In genomic region chr5:180133551-180133950, GRCh38 we compare ENCODE assay signal across 26 cellular contexts.
"Had no signal": no experiment of that assay in that cellular context is flagged by ENCODE, and none has a peak within 500 bp of the region (broad histone marks: within the 10 kb centered on the region; RNA-seq: fewer than 3 reads in every experiment).

No MANE protein-coding gene starts in this region.

- H3K4me3 Mint-ChIP-seq: activated CD4-positive, alpha-beta T cell treated with anti-CD3 and anti-CD28 coated beads, Interleukin-2, amount 10 ng/mL, durations not matched to agents 24 days and 14 days; activated CD8-positive, alpha-beta T cell treated with anti-CD3 and anti-CD28 coated beads for 36 hours; activated naive CD4-positive, alpha-beta T cell treated with anti-CD3 and anti-CD28 coated beads for 36 hours; activated T-cell treated with anti-CD3 and anti-CD28 coated beads, Interleukin-2, amount 50 U/mL, for 4 hours; activated T-helper 1 cell treated with anti-CD3 and anti-CD28 coated beads, Interleukin-12 subunit alpha, Interleukin-12 subunit beta, Interleukin-2, Interleukin-4 antibody, amounts not matched to agents 30 ng/mL and 10 ng/mL and 1 ng/mL, durations not matched to agents 14 hours and 24 hours and 36 hours had no signal

- H3K4me3 ChIP-seq: adrenal gland, body of pancreas, MG63, Peyer's patch had no signal

- DNase-seq: activated CD4-positive, alpha-beta T cell treated with anti-CD3 and anti-CD28 coated beads, Interleukin-2, amount 10 ng/mL, durations not matched to agents 24 days and 14 days; activated CD4-positive, alpha-beta T cell treated with anti-CD3 and anti-CD28 coated beads, Interleukin-2, amount 50 U/mL, for 4 hours; activated CD8-positive, alpha-beta T cell treated with anti-CD3 and anti-CD28 coated beads for 36 hours; activated gamma-delta T cell treated with Interleukin-2 at 50 U/mL for 16 hours; activated naive CD4-positive, alpha-beta T cell treated with anti-CD3 and anti-CD28 coated beads for 36 hours; activated T-cell treated with anti-CD3 and anti-CD28 coated beads for 4 hours; activated T-cell treated with anti-CD3 and anti-CD28 coated beads, Interleukin-2, amount 50 U/mL, for 4 hours; body of pancreas; central memory CD4-positive, alpha-beta T cell; Karpas-422; MG63; NCI-H1048; NCI-H1105 treated with DMSO at 0.1 percent for 48 hours; NCI-H1436; NCI-H1694; NCI-H1930; NCI-H2081 treated with DMSO at 0.1 percent for 48 hours; NCI-H345; NCI-H524 treated with DMSO at 0.1 percent for 48 hours; RPMI8226; SHP77 treated with DMSO at 0.1 percent for 48 hours; T1000 had no signal

- H3K36me3 Mint-ChIP-seq: activated naive CD4-positive, alpha-beta T cell treated with anti-CD3 and anti-CD28 coated beads, Interleukin-2, amount 50 U/mL, for 72 hours had no signal

- H3K9me3 ChIP-seq: adrenal gland, body of pancreas, MG63, Peyer's patch had no signal

- H3K36me3 ChIP-seq: adrenal gland, MG63, Peyer's patch had no signal

- H3K4me1 ChIP-seq: adrenal gland, body of pancreas, Peyer's patch had no signal

- H3K27me3 ChIP-seq: adrenal gland, body of pancreas, Peyer's patch had no signal

- H3K27ac Mint-ChIP-seq: activated CD8-positive, alpha-beta T cell treated with anti-CD3 and anti-CD28 coated beads for 36 hours; activated naive CD4-positive, alpha-beta T cell treated with anti-CD3 and anti-CD28 coated beads for 36 hours; activated T-helper 1 cell treated with anti-CD3 and anti-CD28 coated beads, Interleukin-12 subunit alpha, Interleukin-12 subunit beta, Interleukin-2, Interleukin-4 antibody, amounts not matched to agents 30 ng/mL and 10 ng/mL and 1 ng/mL, durations not matched to agents 14 hours and 24 hours and 36 hours had no signal

- H3K27me3 Mint-ChIP-seq: activated CD4-positive, alpha-beta T cell treated with anti-CD3 and anti-CD28 coated beads, Interleukin-2, amount 10 ng/mL, durations not matched to agents 24 days and 14 days had no signal

- H3K9me3 Mint-ChIP-seq: activated CD4-positive, alpha-beta T cell treated with anti-CD3 and anti-CD28 coated beads, Interleukin-2, amount 10 ng/mL, durations not matched to agents 24 days and 14 days; activated CD8-positive, alpha-beta T cell treated with anti-CD3 and anti-CD28 coated beads for 36 hours; activated naive CD4-positive, alpha-beta T cell treated with anti-CD3 and anti-CD28 coated beads for 36 hours; activated naive CD4-positive, alpha-beta T cell treated with anti-CD3 and anti-CD28 coated beads, Interleukin-2, amount 50 U/mL, for 72 hours; activated T-cell treated with anti-CD3 and anti-CD28 coated beads, Interleukin-2, amount 50 U/mL, for 4 hours; activated T-helper 1 cell treated with anti-CD3 and anti-CD28 coated beads, Interleukin-12 subunit alpha, Interleukin-12 subunit beta, Interleukin-2, Interleukin-4 antibody, amounts not matched to agents 30 ng/mL and 10 ng/mL and 1 ng/mL, durations not matched to agents 14 hours and 24 hours and 36 hours had no signal

- ATAC-seq: activated CD8-positive, alpha-beta T cell treated with anti-CD3 and anti-CD28 coated beads for 36 hours; activated naive CD4-positive, alpha-beta T cell treated with anti-CD3 and anti-CD28 coated beads, Interleukin-2, amount 50 U/mL, for 72 hours; activated T-cell treated with anti-CD3 and anti-CD28 coated beads, Interleukin-2, amount 50 U/mL, for 4 hours; body of pancreas had no signal

- H3K27ac ChIP-seq: adrenal gland, body of pancreas, Peyer's patch had no signal
